Comparison of ENCODE assay signal across 23 cellular contexts in the genomic region with DNA sequence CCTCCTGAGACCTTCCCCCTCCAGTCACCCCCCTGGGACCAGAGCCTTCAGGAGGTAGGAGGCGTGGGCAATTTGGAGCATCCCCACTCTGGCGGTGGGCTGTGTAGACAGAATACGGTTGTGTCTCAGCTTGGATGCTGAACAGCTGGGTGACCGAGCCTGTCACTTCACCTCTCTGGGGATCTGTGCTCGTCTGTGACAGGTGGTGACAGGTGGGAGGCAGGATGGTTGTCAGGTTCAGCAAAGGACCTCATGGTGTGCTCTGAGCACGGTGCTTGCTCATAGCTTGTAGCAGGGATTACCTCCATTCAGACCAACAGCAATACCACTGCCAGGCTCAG.
A peak's percentile ranks its signal among the peaks of the same experiment; 100 is the strongest.
DNase-seq lines count a peak whose midpoint lies in the region; ATAC-seq and TF ChIP-seq lines count a peak whose summit lies in the region.
"Had no signal": no experiment of that assay in that cellular context is flagged by ENCODE, and none has a peak within 500 bp of the region (broad histone marks: within the 10 kb centered on the region; RNA-seq: fewer than 3 reads in every experiment).

No MANE protein-coding gene starts in this region.

- H3K4me3 Mint-ChIP-seq in CD14-positive monocyte = no peak overlapping the region
- H3K4me3 Mint-ChIP-seq in neural crest cell = no peak overlapping the region
- H3K4me3 Mint-ChIP-seq: activated naive CD4-positive, alpha-beta T cell treated with anti-CD3 and anti-CD28 coated beads for 36 hours; CD4-positive, alpha-beta T cell; T-helper 17 cell had no signal

- H3K36me3 Mint-ChIP-seq in CD14-positive monocyte = peaks cover 10 to 17% of the 10 kb centered on the region in 2 donors
- no peaks in the 10 kb centered on the region for H3K36me3 Mint-ChIP-seq in neural crest cell (ENCODE audit: low read depth)

- TF ChIP-seq POLR2A in stomach (IDR thresholded peaks at IDR 0.05) = no peak

- H3K4me1 Mint-ChIP-seq in CD14-positive monocyte = peaks cover 10% of the 10 kb centered on the region
- H3K4me1 Mint-ChIP-seq in neural crest cell = peaks cover 4% of the 10 kb centered on the region

- no peak for ATAC-seq in HG03045 (IDR thresholded peaks at IDR 0.05; ENCODE audit: unreplicated experiment)
- ATAC-seq: foreskin keratinocyte, T-helper 17 cell had no signal

- H3K9me2 ChIP-seq in SU-DHL-6 (replicated peaks; ENCODE audit: insufficient read depth, low read length) = no peaks in the 10 kb centered on the region

- H3K9me3 Mint-ChIP-seq in CD14-positive monocyte = peaks cover 0 to 3% (median 0%) of the 10 kb centered on the region in 7 donors
- H3K9me3 Mint-ChIP-seq in neural crest cell = no peaks in the 10 kb centered on the region
- H3K9me3 Mint-ChIP-seq: activated naive CD4-positive, alpha-beta T cell treated with anti-CD3 and anti-CD28 coated beads for 36 hours; CD4-positive, alpha-beta T cell had no signal

- H3K79me2 ChIP-seq in SU-DHL-6 (ENCODE audit: insufficient read depth, low read length) = no peaks in the 10 kb centered on the region

- H3K27me3 Mint-ChIP-seq in CD14-positive monocyte (ENCODE audit: low read depth in 3 of 3) (peaks cover 3% of the 10 kb centered on the region in 3 donors), neural crest cell (ENCODE audit: low read depth) (no peaks in the 10 kb centered on the region)
- H3K27me3 Mint-ChIP-seq: CD4-positive, alpha-beta T cell had no signal

- H3K9me3 ChIP-seq in SU-DHL-6 (ENCODE audit: insufficient read depth, low read length) = no peaks in the 10 kb centered on the region
- H3K9me3 ChIP-seq in stomach = no peaks in the 10 kb centered on the region
- H3K9me3 ChIP-seq: pancreas, sigmoid colon had no signal

- H3K36me3 ChIP-seq in SU-DHL-6 (ENCODE audit: low read length) (no peaks in the 10 kb centered on the region), stomach (no peaks in the 10 kb centered on the region)
- H3K36me3 ChIP-seq: pancreas, sigmoid colon had no signal

- no peak overlapping the region for H3K9ac ChIP-seq in SU-DHL-6 (ENCODE audit: low read length)

- DNase-seq in CD14-positive monocyte (ENCODE audit: low spot score) = peak; percentile 19
- DNase-seq in NCI-H1694 (lab: John Stamatoyannopoulos, UW) = peak; percentile 56
- no peak for DNase-seq in neural crest cell (ENCODE audit: low read depth, low spot score)
- DNase-seq in iPS-NIHi11 (ENCODE audit: low spot score) = no peak
- no peak for DNase-seq in stomach
- no peak for DNase-seq in stimulated activated naive CD4-positive, alpha-beta T cell treated with Interleukin-2 at 50 U/mL for 16 hours (lab: John Stamatoyannopoulos, UW)
- DNase-seq: activated CD4-positive, alpha-beta T cell treated with anti-CD3 and anti-CD28 coated beads, Interleukin-2, amount 50 U/mL, for 48 hours; activated naive CD4-positive, alpha-beta T cell treated with anti-CD3 and anti-CD28 coated beads for 36 hours; anterior cingulate cortex; CD4-positive, alpha-beta T cell; erythroblast; foreskin keratinocyte; GF-D8; GOT3; hypothalamus; NCI-H1930; T-helper 17 cell had no signal

- no peaks in the 10 kb centered on the region for H3K4me1 ChIP-seq in stomach
- H3K4me1 ChIP-seq: foreskin keratinocyte, pancreas, sigmoid colon had no signal

- H3K4me3 ChIP-seq in SU-DHL-6 (ENCODE audit: insufficient read depth, low read length, poor library complexity, severe bottlenecking) (no peak overlapping the region), stomach (no peak overlapping the region)
- H3K4me3 ChIP-seq: lung, pancreas, sigmoid colon had no signal

- H3K27ac ChIP-seq in SU-DHL-6 (ENCODE audit: low read depth, low read length) = peak overlapping the region; percentile 54
- no peak overlapping the region for H3K27ac ChIP-seq in stomach
- H3K27ac ChIP-seq: foreskin keratinocyte, pancreas, sigmoid colon, VCaP had no signal

- H2AFZ ChIP-seq in SU-DHL-6 (ENCODE audit: low read depth, low read length, severe bottlenecking) = no peak overlapping the region

- no peaks in the 10 kb centered on the region for H4K20me1 ChIP-seq in SU-DHL-6 (ENCODE audit: low read depth, low read length)

- intact Hi-C loops in CD14-positive monocyte (cut with micrococcal nuclease) (loop anchor here in 1 of 2 donors (10.0 kb wide), 1 partner anchor 180 kb away; no protein-coding TSS in a partner anchor), stomach (cut with DNase I; ENCODE audit: low total_unique reads) (no loop called here)

- H3K4me2 ChIP-seq in SU-DHL-6 (ENCODE audit: low read depth, low read length, poor library complexity, severe bottlenecking) = no peak overlapping the region

- 60 to 92% (median 85%) methylated on average over 1 to 6 of the region's 6 CpGs for WGBS in stomach, 5 donors

- no peak for TF ChIP-seq EP300 in stomach (IDR thresholded peaks at IDR 0.05)

- TF ChIP-seq CTCF in CD14-positive monocyte (IDR thresholded peaks at IDR 0.05) (no peak), SU-DHL-6 (IDR thresholded peaks at IDR 0.05; ENCODE audit: insufficient read depth, low read length, poor library complexity, severe bottlenecking) (no peak), neural crest cell (conservative IDR thresholded peaks at IDR 0.05) (no peak), stomach (IDR thresholded peaks at IDR 0.05) (no peak)

- H3K27ac Mint-ChIP-seq in CD14-positive monocyte (peak overlapping the region in 1 of 7 donors; percentile 42), neural crest cell (ENCODE audit: unreplicated experiment) (peak overlapping the region; percentile 50)
- H3K27ac Mint-ChIP-seq: activated naive CD4-positive, alpha-beta T cell treated with anti-CD3 and anti-CD28 coated beads for 36 hours; CD4-positive, alpha-beta T cell; T-helper 17 cell had no signal

- H3K27me3 ChIP-seq in SU-DHL-6 (ENCODE audit: low read length) = no peaks in the 10 kb centered on the region
- H3K27me3 ChIP-seq in stomach = no peaks in the 10 kb centered on the region
- H3K27me3 ChIP-seq: pancreas, sigmoid colon had no signal

- no peaks in the 10 kb centered on the region for H3F3A ChIP-seq in SU-DHL-6 (ENCODE audit: insufficient read depth)

Comparison
In these comparisons a context has a peak if more than half of its experiments do, and no peak if none do; other contexts are left out.
1. DNase-seq: peak in CD14-positive monocyte (single experiment) and NCI-H1694 (single experiment); none in neural crest cell (single experiment), iPS-NIHi11 (single experiment), stomach (single experiment) and stimulated activated naive CD4-positive, alpha-beta T cell treated with Interleukin-2 at 50 U/mL for 16 hours (single experiment).